ENCODE assay signal across 9 cellular contexts in the genomic region with DNA sequence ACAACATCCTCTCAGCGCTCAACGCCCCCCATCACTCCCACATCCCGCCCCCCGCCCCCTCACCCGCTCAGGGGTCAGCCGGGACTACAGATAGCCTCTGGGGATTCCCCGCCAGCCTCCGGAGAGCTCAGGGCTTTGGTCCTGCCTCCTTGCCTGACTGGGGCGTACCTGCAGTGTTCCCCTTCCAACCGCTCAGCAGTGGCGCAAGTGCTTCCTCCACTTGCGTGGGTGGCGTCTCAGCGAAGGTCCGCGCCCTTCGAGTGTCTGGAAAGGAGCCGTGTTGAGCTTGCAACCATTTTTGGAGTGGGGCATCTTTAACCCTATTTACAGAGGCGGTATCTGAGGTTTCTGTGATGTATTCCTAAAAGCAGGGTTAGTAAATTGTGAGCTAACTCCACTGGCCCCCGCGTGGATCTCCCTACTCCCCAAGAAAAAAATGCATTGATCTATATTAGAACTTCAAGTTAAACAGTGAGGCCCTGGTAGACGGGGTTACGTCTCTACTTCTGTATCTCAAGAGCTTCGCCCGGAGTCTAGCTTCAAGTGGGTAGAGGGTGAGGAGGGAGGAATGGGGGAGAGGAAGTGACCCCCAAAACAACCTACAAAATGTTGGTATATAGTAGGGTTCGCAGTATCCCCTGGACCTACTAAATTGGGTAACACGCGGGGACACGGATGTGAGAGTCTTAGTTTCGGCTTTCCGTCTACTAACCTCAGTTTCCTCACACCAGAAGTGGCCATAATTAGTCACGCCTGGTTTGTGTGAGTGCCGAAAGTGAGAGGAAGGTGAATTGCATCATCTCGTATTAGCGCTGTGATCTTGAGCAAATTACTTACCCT. TPM values are rescaled to one million over a fixed set of nuclear protein-coding genes. Genes with fewer than 3 reads are reported as not detected.
DNase-seq lines count a peak whose midpoint lies in the region; ATAC-seq and TF ChIP-seq lines count a peak whose summit lies in the region.
"Had no signal": no experiment of that assay in that cellular context is flagged by ENCODE, and none has a peak within 500 bp of the region (broad histone marks: within the 10 kb centered on the region; RNA-seq: fewer than 3 reads in every experiment).

No MANE protein-coding gene starts in this region.

- H3K27me3 Mint-ChIP-seq in memory B cell, result peaks cover 35% of the 10 kb centered on the region

- no peak for TF ChIP-seq CTCF in tibial artery (IDR thresholded peaks at IDR 0.05)

- ATAC-seq in HG02852 (IDR thresholded peaks at IDR 0.05; ENCODE audit: unreplicated experiment), result peak; percentile 76
- peak; percentile 66 for ATAC-seq in memory B cell (ENCODE audit: low read depth)

- H3K9me3 Mint-ChIP-seq in memory B cell, result no peaks in the 10 kb centered on the region

- intact Hi-C loops in tibial artery (cut with DNase I; ENCODE audit: low total_unique reads) (no loop called here), cardiac septum (cut with DNase I) (no loop called here)

- no peak overlapping the region for H3K4me3 ChIP-seq in tibial artery

- DNase-seq in stimulated activated CD4-positive, alpha-beta T cell treated with anti-CD3 and anti-CD28 coated beads, Interleukin-1b, Interleukin-23, amount 100 ng/mL, for 48 hours, result peak; percentile 40
- DNase-seq in stimulated activated CD4-positive, alpha-beta T cell treated with anti-CD3 and anti-CD28 coated beads, Interleukin-15, amount 100 ng/mL, for 24 hours, result no peak
- DNase-seq in NOMO-1 treated with DMSO at 0.1 percent for 48 hours (lab: John Stamatoyannopoulos, UW; ENCODE audit: unreplicated experiment) (peak; percentile 85), memory B cell (ENCODE audit: low spot score in 2 of 2) (peak in 1 of 2 donors; percentile 23), tibial artery (no peak), NCI-H1930 (lab: John Stamatoyannopoulos, UW) (no peak), cardiac septum (ENCODE audit: low spot score) (no peak)

- H3K36me3 ChIP-seq in tibial artery, result peaks cover 0 to 5% (median 0%) of the 10 kb centered on the region in 3 donors

- H3K9me3 ChIP-seq in tibial artery, result peaks cover 0 to 21% (median 17%) of the 10 kb centered on the region in 3 donors

- peaks cover 14% of the 10 kb centered on the region for H3K4me1 Mint-ChIP-seq in memory B cell

- no peak overlapping the region for H3K27ac ChIP-seq in tibial artery

- H3K4me1 ChIP-seq in tibial artery, result peaks cover 0 to 20% (median 16%) of the 10 kb centered on the region in 4 donors

- H3K4me3 Mint-ChIP-seq in memory B cell, result peak overlapping the region; percentile 32

- no peaks in the 10 kb centered on the region for H3K36me3 Mint-ChIP-seq in memory B cell

- peak overlapping the region; percentile 41 for H3K27ac Mint-ChIP-seq in memory B cell

- peaks cover 6 to 98% of the 10 kb centered on the region in 2 donors for H3K27me3 ChIP-seq in tibial artery

RNA-seq across cellular contexts. Expression of a gene that starts 16.1 kb away (rescaled TPM):
- 0.30 TPM for total RNA-seq in cardiac septum
- total RNA-seq: activated CD8-positive, alpha-beta memory T cell treated with anti-CD3 and anti-CD28 coated beads for 36 hours had no signal

RNA-seq across cellular contexts. Expression of a gene that starts 44.1 kb away (rescaled TPM):
- total RNA-seq in cardiac septum, result 25.9 TPM

Comparison
In these comparisons a context has a peak if more than half of its experiments do, and no peak if none do; other contexts are left out.
1. DNase-seq: peak in stimulated activated CD4-positive, alpha-beta T cell treated with anti-CD3 and anti-CD28 coated beads, Interleukin-1b, Interleukin-23, amount 100 ng/mL, for 48 hours (single experiment) and NOMO-1 treated with DMSO at 0.1 percent for 48 hours (single experiment); none in stimulated activated CD4-positive, alpha-beta T cell treated with anti-CD3 and anti-CD28 coated beads, Interleukin-15, amount 100 ng/mL, for 24 hours (single experiment), tibial artery (0 of 2), NCI-H1930 (0 of 2) and cardiac septum (single experiment).